Comparison of ENCODE assay signal across 12 cellular contexts in the genomic region with DNA sequence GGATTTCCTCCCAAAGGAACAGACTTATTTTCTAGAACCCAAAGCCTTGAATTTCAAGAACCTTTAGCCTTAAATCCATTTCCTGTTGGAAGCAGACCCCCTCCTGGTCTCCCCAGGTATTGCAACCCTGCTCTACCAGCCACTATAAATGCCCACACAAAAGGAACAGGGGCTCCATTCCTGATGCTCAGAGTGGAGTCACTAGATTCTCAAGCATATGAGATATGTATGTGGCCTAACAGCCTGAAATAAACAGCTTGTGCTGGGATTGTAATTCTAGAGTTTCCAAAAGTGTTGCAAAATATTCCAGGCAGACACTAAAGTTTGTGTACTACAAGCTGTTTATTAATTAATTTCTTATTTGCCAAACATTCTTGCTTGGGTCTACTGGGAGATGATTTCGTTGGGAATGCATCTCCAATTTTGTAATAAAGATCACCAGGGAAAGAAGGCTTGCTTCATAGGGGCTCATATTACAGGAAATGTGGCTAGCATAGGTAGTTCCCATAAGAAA. TPM values are rescaled to one million over a fixed set of nuclear protein-coding genes. Genes with fewer than 3 reads are reported as not detected.
DNase-seq lines count a peak whose midpoint lies in the region; ATAC-seq and TF ChIP-seq lines count a peak whose summit lies in the region.
"Had no signal": no experiment of that assay in that cellular context is flagged by ENCODE, and none has a peak within 500 bp of the region (broad histone marks: within the 10 kb centered on the region; RNA-seq: fewer than 3 reads in every experiment).

No MANE protein-coding gene starts in this region.

- 92 to 93% methylated on average over 1 of the region's 1 CpG for WGBS in aorta, 2 donors

- TF ChIP-seq CTCF in right atrium auricular region (IDR thresholded peaks at IDR 0.05) (no peak), cardiac fibroblast (IDR thresholded peaks at IDR 0.05; ENCODE audit: low read depth, low read length) (peak; percentile 61), lower lobe of right lung (IDR thresholded peaks at IDR 0.05) (peak; percentile 25)

- H3K4me1 ChIP-seq in right atrium auricular region = peaks cover 0 to 16% of the 10 kb centered on the region in 2 donors
- peaks cover 17% of the 10 kb centered on the region for H3K4me1 ChIP-seq in lower lobe of right lung
- H3K4me1 ChIP-seq in aorta (ENCODE audit: control insufficient read depth in 1 of 2, insufficient read depth in 2 of 2, low read length in 2 of 2) = no peaks in the 10 kb centered on the region

- H3K27me3 Mint-ChIP-seq in T-helper 17 cell = peaks cover 22% of the 10 kb centered on the region

- H3K9me3 ChIP-seq in right atrium auricular region = no peaks in the 10 kb centered on the region
- H3K9me3 ChIP-seq in lower lobe of right lung = no peaks in the 10 kb centered on the region
- H3K9me3 ChIP-seq in aorta (ENCODE audit: control insufficient read depth, low read length) = no peaks in the 10 kb centered on the region
- no peaks in the 10 kb centered on the region for H3K9me3 ChIP-seq in T-helper 17 cell (ENCODE audit: control insufficient read depth, low read length, poor library complexity, severe bottlenecking)

- no peaks in the 10 kb centered on the region for H3K36me3 Mint-ChIP-seq in T-helper 17 cell (ENCODE audit: low read depth)
- H3K36me3 Mint-ChIP-seq: memory B cell had no signal

- no peaks in the 10 kb centered on the region for H3K36me3 ChIP-seq in right atrium auricular region
- H3K36me3 ChIP-seq in lower lobe of right lung = no peaks in the 10 kb centered on the region
- H3K36me3 ChIP-seq in aorta (ENCODE audit: control insufficient read depth in 1 of 2, insufficient read depth in 2 of 2, low read length in 1 of 2) = no peaks in the 10 kb centered on the region

- H3K27ac ChIP-seq in right atrium auricular region (peak overlapping the region in 1 of 2 donors; percentile 22), lower lobe of right lung (peak overlapping the region; percentile 61), aorta (ENCODE audit: low read depth in 1 of 2, low read length in 2 of 2) (no peak overlapping the region)

- no peak overlapping the region for H3K27ac Mint-ChIP-seq in T-helper 17 cell
- H3K27ac Mint-ChIP-seq: dendritic cell treated with granulocyte-macrophage colony-stimulating factor and Interleukin-4, amounts not matched to agents 40 ng/mL and 50 ng/mL, for 4 days; memory B cell had no signal

- no peak overlapping the region for H3K4me3 Mint-ChIP-seq in T-helper 17 cell
- H3K4me3 Mint-ChIP-seq: dendritic cell treated with granulocyte-macrophage colony-stimulating factor and Interleukin-4, amounts not matched to agents 40 ng/mL and 50 ng/mL, for 4 days; memory B cell had no signal

- intact Hi-C loops in Right ventricle myocardium superior (cut with DNase I) = no loop called here
- intact Hi-C loops in lower lobe of right lung (cut with DNase I) = no loop called here
- intact Hi-C loops in aorta (cut with DNase I) = loop anchor here in 1 of 2 donors (5.0 kb wide), 1 partner anchor 86 kb away; the partner anchor contains the start of gene PARD6B

- ATAC-seq in Right ventricle myocardium superior (ENCODE audit: poor library complexity) = peak; percentile 77
- no peak for ATAC-seq in lower lobe of right lung
- peak; percentile 62 for ATAC-seq in aorta (ENCODE audit: low FRiP score)
- ATAC-seq in T-helper 17 cell = no peak
- no peak for ATAC-seq in HG03520 (IDR thresholded peaks at IDR 0.05; ENCODE audit: unreplicated experiment)

- no peak for DNase-seq in Right ventricle myocardium superior
- DNase-seq in right atrium auricular region (ENCODE audit: low spot score) = no peak
- peak; percentile 87 to 90 for DNase-seq in cardiac fibroblast (ENCODE audit: low read depth in 2 of 2)
- no peak for DNase-seq in lower lobe of right lung
- DNase-seq in aorta = no peak
- DNase-seq in T-helper 17 cell = no peak
- DNase-seq in inferior parietal cortex (ENCODE audit: extremely low spot score) = no peak
- DNase-seq: AML-193, NCI-H1048 had no signal

- H3K27me3 ChIP-seq in right atrium auricular region = no peaks in the 10 kb centered on the region
- no peaks in the 10 kb centered on the region for H3K27me3 ChIP-seq in lower lobe of right lung (ENCODE audit: low read depth)
- H3K27me3 ChIP-seq in aorta (ENCODE audit: control insufficient read depth in 1 of 2, insufficient read depth in 2 of 2, low read length in 1 of 2) = no peaks in the 10 kb centered on the region

- H3K4me1 Mint-ChIP-seq in T-helper 17 cell = peaks cover 3% of the 10 kb centered on the region
- H3K4me1 Mint-ChIP-seq: memory B cell had no signal

- H3K4me3 ChIP-seq in right atrium auricular region (no peak overlapping the region), cardiac fibroblast (replicated peaks in 1 of 2; ENCODE audit: low read depth in 2 of 2, low read length in 2 of 2) (no peak overlapping the region), lower lobe of right lung (no peak overlapping the region), aorta (ENCODE audit: low read length in 2 of 2) (no peak overlapping the region)

RNA-seq across cellular contexts. Expression of gene RIPOR3, which starts 44.8 kb away (rescaled TPM):
- 8.1 TPM for total RNA-seq in Right ventricle myocardium superior
- 1 to 10 TPM; 2.9 to 4.7 TPM for total RNA-seq in right atrium auricular region
- 11.0 TPM for total RNA-seq in lower lobe of right lung
- total RNA-seq in aorta = 1 to 10 TPM; 3.4 to 8.0 TPM
- 1 to 10 TPM in 1 of 2 donors, under 1 TPM in 1; 0.23 to 1.1 TPM for polyA plus RNA-seq in aorta
- 1 to 10 TPM in 1 of 2 donors, not detected in 1; 2.1 TPM for total RNA-seq in T-helper 17 cell

Comparison
In these comparisons a context has a peak if more than half of its experiments do, and no peak if none do; other contexts are left out.
1. ATAC-seq: peak in Right ventricle myocardium superior (single experiment) and aorta (single experiment); none in lower lobe of right lung (0 of 2), T-helper 17 cell (single experiment) and HG03520 (single experiment).
2. DNase-seq: peak in cardiac fibroblast (2 of 2); none in Right ventricle myocardium superior (single experiment), right atrium auricular region (single experiment), lower lobe of right lung (single experiment), aorta (0 of 2), T-helper 17 cell (0 of 3) and inferior parietal cortex (single experiment).
3. CTCF ChIP-seq: peak in cardiac fibroblast (single experiment) and lower lobe of right lung (single experiment); none in right atrium auricular region (0 of 2).